Comparison of ENCODE assay signal across 8 cellular contexts in genomic region chr1:221439734-221440436, GRCh38.
A peak's percentile ranks its signal among the peaks of the same experiment; 100 is the strongest.
DNase-seq lines count a peak whose midpoint lies in the region; ATAC-seq and TF ChIP-seq lines count a peak whose summit lies in the region.

No MANE protein-coding gene starts in this region.

- peaks cover 0 to 27% (median 4%) of the 10 kb centered on the region in 4 donors for H3K4me1 Mint-ChIP-seq in naive thymus-derived CD8-positive, alpha-beta T cell
- peaks cover 28% of the 10 kb centered on the region for H3K4me1 Mint-ChIP-seq in endodermal cell

- peak; percentile 65 to 76 for ATAC-seq in naive thymus-derived CD8-positive, alpha-beta T cell
- no peak for ATAC-seq in HG02938 (IDR thresholded peaks at IDR 0.05; ENCODE audit: unreplicated experiment)

- peak overlapping the region; percentile 98 for H3K27ac ChIP-seq in brain microvascular endothelial cell
- no peak overlapping the region for H3K27ac ChIP-seq in endodermal cell (ENCODE audit: low read depth, low read length)

- TF ChIP-seq CTCF in brain microvascular endothelial cell (IDR thresholded peaks at IDR 0.05; ENCODE audit: low read depth, low read length, missing control alignments) (no peak), endodermal cell (conservative IDR thresholded peaks at IDR 0.05) (no peak)

- no peaks in the 10 kb centered on the region for H3K4me1 ChIP-seq in endodermal cell (ENCODE audit: control insufficient read depth, insufficient read depth, low read length)

- H3K36me3 ChIP-seq in brain microvascular endothelial cell (replicated peaks): no peaks in the 10 kb centered on the region
- H3K36me3 ChIP-seq in endodermal cell (ENCODE audit: control insufficient read depth, insufficient read depth, low read length): no peaks in the 10 kb centered on the region

- peak; percentile 93 for DNase-seq in Daoy (ENCODE audit: low read depth)
- DNase-seq in NCI-H446 treated with DMSO at 0.1 percent for 48 hours (lab: John Stamatoyannopoulos, UW): peak; percentile 64
- DNase-seq in brain microvascular endothelial cell: peak; percentile 98
- DNase-seq in naive thymus-derived CD8-positive, alpha-beta T cell: no peak
- no peak for DNase-seq in endodermal cell
- DNase-seq in SKM-1 treated with dmso at 0.1 percent for 144 hours (lab: John Stamatoyannopoulos, UW; ENCODE audit: unreplicated experiment): no peak
- no peak for DNase-seq in OCI-M1 (lab: John Stamatoyannopoulos, UW)

- in situ Hi-C loops in brain microvascular endothelial cell (cut with HindIII; ENCODE audit: low pct_ligation_motif_present, low sequenced_read_pairs): loop anchor here (25.0 kb wide), 1 partner anchor 553 kb away; the partner anchor contains the start of gene HLX

- no peaks in the 10 kb centered on the region for H3K9me3 Mint-ChIP-seq in naive thymus-derived CD8-positive, alpha-beta T cell
- H3K9me3 Mint-ChIP-seq in endodermal cell: no peaks in the 10 kb centered on the region

- H3K4me3 ChIP-seq in brain microvascular endothelial cell (ENCODE audit: low read depth, low read length): no peak overlapping the region
- no peak overlapping the region for H3K4me3 ChIP-seq in endodermal cell (ENCODE audit: low read length)

- POLR2A ChIA-PET in naive thymus-derived CD8-positive, alpha-beta T cell (lab: Charles Lee): no interaction called here

- no peaks in the 10 kb centered on the region for H3K36me3 Mint-ChIP-seq in naive thymus-derived CD8-positive, alpha-beta T cell
- H3K36me3 Mint-ChIP-seq in endodermal cell (ENCODE audit: low read depth): peaks cover 2% of the 10 kb centered on the region

- peak overlapping the region in 2 of 10 donors; percentile 27 to 43 for H3K4me3 Mint-ChIP-seq in naive thymus-derived CD8-positive, alpha-beta T cell
- H3K4me3 Mint-ChIP-seq in endodermal cell: no peak overlapping the region

- H3K27me3 Mint-ChIP-seq in naive thymus-derived CD8-positive, alpha-beta T cell: peaks cover 0 to 12% (median 4%) of the 10 kb centered on the region in 5 donors
- H3K27me3 Mint-ChIP-seq in endodermal cell (ENCODE audit: insufficient read depth): no peaks in the 10 kb centered on the region

- no peaks in the 10 kb centered on the region for H3K9me3 ChIP-seq in endodermal cell (ENCODE audit: control insufficient read depth, low read length)

- H3K9ac ChIP-seq in endodermal cell (ENCODE audit: extremely low read depth, low read length, poor library complexity, severe bottlenecking): no peak overlapping the region

- H3K27me3 ChIP-seq in brain microvascular endothelial cell (replicated peaks) (no peaks in the 10 kb centered on the region), endodermal cell (ENCODE audit: control insufficient read depth, insufficient read depth, low read length, poor library complexity, severe bottlenecking) (no peaks in the 10 kb centered on the region)

- peak overlapping the region in 2 of 10 donors; percentile 84 to 93 for H3K27ac Mint-ChIP-seq in naive thymus-derived CD8-positive, alpha-beta T cell
- H3K27ac Mint-ChIP-seq in endodermal cell: no peak overlapping the region

- WGBS in endodermal cell (ENCODE audit: insufficient coverage in 1 of 2, insufficient read length in 1 of 2), 2 experiments: 40 to 82% methylated on average over 1 to 3 of the region's 4 CpGs

Comparison
In these comparisons a context has a peak if more than half of its experiments do, and no peak if none do; other contexts are left out.
1. DNase-seq: peak in Daoy (single experiment), NCI-H446 treated with DMSO at 0.1 percent for 48 hours (single experiment) and brain microvascular endothelial cell (single experiment); none in naive thymus-derived CD8-positive, alpha-beta T cell (0 of 10), endodermal cell (single experiment), SKM-1 treated with dmso at 0.1 percent for 144 hours (single experiment) and OCI-M1 (single experiment).